ENCODE assay signal across 1 cellular context in genomic region chr4:11074581-11075241, GRCh38.
TF ChIP-seq lines count a peak whose summit lies in the region.

No MANE protein-coding gene starts in this region.

TF ChIP-seq in GM12878, 131 proteins besides CTCF, POLR2A, EP300 and RAD21 (continued from another document):
- TF ChIP-seq REST (IDR thresholded peaks at IDR 0.05; ENCODE audit: low read depth, low read length), result no peak
- no peak for TF ChIP-seq CREB1 (IDR thresholded peaks at IDR 0.05; ENCODE audit: low read depth)
- no peak for TF ChIP-seq POLR2AphosphoS5 (IDR thresholded peaks at IDR 0.05; ENCODE audit: low read length)
- no peak for TF ChIP-seq SMC3 (IDR thresholded peaks at IDR 0.05; ENCODE audit: borderline replicate concordance, low read length)
- no peak for TF ChIP-seq ZNF217 (IDR thresholded peaks at IDR 0.05)
- no peak for TF ChIP-seq HDGF (IDR thresholded peaks at IDR 0.05)
- TF ChIP-seq KDM1A (IDR thresholded peaks at IDR 0.05; ENCODE audit: borderline replicate concordance), result no peak
- no peak for TF ChIP-seq NFIC (IDR thresholded peaks at IDR 0.05; ENCODE audit: low read depth, low read length)
- TF ChIP-seq NR2C1 (IDR thresholded peaks at IDR 0.05), result no peak
- TF ChIP-seq RFX5 (IDR thresholded peaks at IDR 0.05; ENCODE audit: low read depth, low read length), result no peak
